Comparison of ENCODE assay signal across 29 cellular contexts in the genomic region with DNA sequence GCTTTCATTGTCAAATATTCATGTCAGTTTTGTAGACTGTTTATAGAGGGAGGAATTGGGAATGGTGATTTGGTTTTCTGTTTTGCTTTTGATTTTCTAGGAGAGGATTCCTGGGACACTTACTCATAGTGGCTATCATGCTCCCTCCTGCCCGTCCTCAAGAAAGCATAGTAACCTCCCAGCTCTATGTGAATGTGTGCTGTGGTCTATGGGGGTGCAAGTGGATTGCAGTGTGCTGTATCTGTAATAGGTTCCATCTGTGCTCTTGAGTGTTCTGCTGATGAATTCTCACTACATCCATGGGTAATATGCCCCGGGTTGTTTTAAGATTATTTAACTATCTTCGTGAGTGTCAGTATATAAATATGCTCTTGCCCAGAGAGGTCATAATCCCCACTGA.
DNase-seq lines count a peak whose midpoint lies in the region; ATAC-seq and TF ChIP-seq lines count a peak whose summit lies in the region.
"Had no signal": no experiment of that assay in that cellular context is flagged by ENCODE, and none has a peak within 500 bp of the region (broad histone marks: within the 10 kb centered on the region; RNA-seq: fewer than 3 reads in every experiment).

No MANE protein-coding gene starts in this region.

- DNase-seq in H4 (ENCODE audit: low spot score) (peak; percentile 76), T1000 (lab: John Stamatoyannopoulos, UW) (peak; percentile 17), fibroblast of pulmonary artery (ENCODE audit: low read depth) (peak; percentile 46), stromal cell of bone marrow (ENCODE audit: low read depth) (peak; percentile 13), SKM-1 (lab: John Stamatoyannopoulos, UW; ENCODE audit: unreplicated experiment) (no peak), posterior cingulate gyrus (no peak)
- DNase-seq: activated CD4-positive, alpha-beta T cell treated with anti-CD3 and anti-CD28 coated beads, Interleukin-2, amount 50 U/mL, for 48 hours; activated CD4-positive, CD25-positive, alpha-beta regulatory T cell; activated effector memory CD4-positive, alpha-beta T cell treated with Interleukin-2 at 50 U/mL for 16 hours; activated naive CD8-positive, alpha-beta T cell treated with anti-CD3 and anti-CD28 coated beads, Interleukin-2, amount 50 U/mL, for 24 hours; BE2C; COR-L47; cortex of kidney; DMS79 treated with DMSO at 0.1 percent for 48 hours; foreskin melanocyte; HFFc6; left ventricle myocardium inferior; NCI-H1048; NCI-H2029; NK-92 treated with Interleukin-12 subunit alpha and Interleukin-12 subunit beta, amount 100 ng/mL, for 24 hours; Peyer's patch; psoas muscle; stimulated activated CD4-positive, alpha-beta T cell treated with anti-CD3 and anti-CD28 coated beads, Interleukin-1b, Interleukin-23, amount 100 ng/mL, for 48 hours had no signal

- no peak for TF ChIP-seq CTCF in fibroblast of pulmonary artery (IDR thresholded peaks at IDR 0.05; ENCODE audit: low read length, missing control alignments)

- H3K4me3 ChIP-seq in fibroblast of pulmonary artery (replicated peaks; ENCODE audit: low read depth, low read length): no peak overlapping the region
- H3K4me3 ChIP-seq: cardiac muscle cell, left ventricle myocardium inferior, neural progenitor cell, Peyer's patch, psoas muscle, SK-N-MC, thoracic aorta had no signal

- intact Hi-C loops in posterior cingulate gyrus (cut with DNase I): no loop called here

- no peak for ATAC-seq in GM18867 (IDR thresholded peaks at IDR 0.05; ENCODE audit: unreplicated experiment)
- ATAC-seq: activated naive CD8-positive, alpha-beta T cell treated with anti-CD3 and anti-CD28 coated beads, Interleukin-2, amount 50 U/mL, for 24 hours; psoas muscle; stimulated activated effector memory CD8-positive, alpha-beta T cell treated with anti-CD3 and anti-CD28 coated beads, Interleukin-12 subunit alpha, Interleukin-12 subunit beta, amount 100 ng/mL, for 72 hours had no signal

Comparison
In these comparisons a context has a peak if more than half of its experiments do, and no peak if none do; other contexts are left out.
1. DNase-seq: peak in H4 (single experiment), T1000 (single experiment), fibroblast of pulmonary artery (single experiment) and stromal cell of bone marrow (single experiment); none in SKM-1 (single experiment) and posterior cingulate gyrus (0 of 10).